ENCODE assay signal across 2 cellular contexts in the genomic region with DNA sequence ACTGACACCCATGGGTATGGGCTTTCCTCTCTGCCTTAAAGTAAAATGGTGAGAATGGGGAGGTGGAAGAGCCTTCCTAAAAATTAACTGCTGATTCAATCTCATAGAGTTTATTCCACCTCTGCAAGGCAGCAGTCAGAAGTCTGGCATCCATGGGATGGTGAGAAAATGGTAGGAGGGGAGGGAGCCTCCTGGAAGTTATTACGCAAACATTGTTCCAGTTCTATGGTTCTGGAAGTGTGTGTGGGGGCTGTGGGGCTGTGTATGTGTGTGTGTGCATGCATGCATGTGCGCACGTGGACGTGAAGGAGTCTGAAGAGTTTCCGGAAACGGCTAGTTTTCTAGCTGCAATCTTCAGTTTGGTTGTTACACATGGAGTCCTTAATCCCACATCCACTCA.
TF ChIP-seq lines count a peak whose summit lies in the region.

No MANE protein-coding gene starts in this region.

TF ChIP-seq in SK-N-SH, 30 proteins besides CTCF, POLR2A, EP300 and RAD21 (continued from another document):
- TF ChIP-seq, protein P1, sequence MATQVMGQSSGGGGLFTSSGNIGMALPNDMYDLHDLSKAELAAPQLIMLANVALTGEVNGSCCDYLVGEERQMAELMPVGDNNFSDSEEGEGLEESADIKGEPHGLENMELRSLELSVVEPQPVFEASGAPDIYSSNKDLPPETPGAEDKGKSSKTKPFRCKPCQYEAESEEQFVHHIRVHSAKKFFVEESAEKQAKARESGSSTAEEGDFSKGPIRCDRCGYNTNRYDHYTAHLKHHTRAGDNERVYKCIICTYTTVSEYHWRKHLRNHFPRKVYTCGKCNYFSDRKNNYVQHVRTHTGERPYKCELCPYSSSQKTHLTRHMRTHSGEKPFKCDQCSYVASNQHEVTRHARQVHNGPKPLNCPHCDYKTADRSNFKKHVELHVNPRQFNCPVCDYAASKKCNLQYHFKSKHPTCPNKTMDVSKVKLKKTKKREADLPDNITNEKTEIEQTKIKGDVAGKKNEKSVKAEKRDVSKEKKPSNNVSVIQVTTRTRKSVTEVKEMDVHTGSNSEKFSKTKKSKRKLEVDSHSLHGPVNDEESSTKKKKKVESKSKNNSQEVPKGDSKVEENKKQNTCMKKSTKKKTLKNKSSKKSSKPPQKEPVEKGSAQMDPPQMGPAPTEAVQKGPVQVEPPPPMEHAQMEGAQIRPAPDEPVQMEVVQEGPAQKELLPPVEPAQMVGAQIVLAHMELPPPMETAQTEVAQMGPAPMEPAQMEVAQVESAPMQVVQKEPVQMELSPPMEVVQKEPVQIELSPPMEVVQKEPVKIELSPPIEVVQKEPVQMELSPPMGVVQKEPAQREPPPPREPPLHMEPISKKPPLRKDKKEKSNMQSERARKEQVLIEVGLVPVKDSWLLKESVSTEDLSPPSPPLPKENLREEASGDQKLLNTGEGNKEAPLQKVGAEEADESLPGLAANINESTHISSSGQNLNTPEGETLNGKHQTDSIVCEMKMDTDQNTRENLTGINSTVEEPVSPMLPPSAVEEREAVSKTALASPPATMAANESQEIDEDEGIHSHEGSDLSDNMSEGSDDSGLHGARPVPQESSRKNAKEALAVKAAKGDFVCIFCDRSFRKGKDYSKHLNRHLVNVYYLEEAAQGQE (IDR thresholded peaks at IDR 0.05; ENCODE audit: low read depth, low read length): no peak
- no peak for TF ChIP-seq USF1 (IDR thresholded peaks at IDR 0.05; ENCODE audit: borderline replicate concordance, low read depth)
- no peak for TF ChIP-seq MXI1 (IDR thresholded peaks at IDR 0.05; ENCODE audit: low read depth, low read length)
- no peak for TF ChIP-seq TCF12 (IDR thresholded peaks at IDR 0.05)
- no peak for TF ChIP-seq SMC3 (IDR thresholded peaks at IDR 0.05; ENCODE audit: low read depth, low read length)
- TF ChIP-seq, protein P2, sequence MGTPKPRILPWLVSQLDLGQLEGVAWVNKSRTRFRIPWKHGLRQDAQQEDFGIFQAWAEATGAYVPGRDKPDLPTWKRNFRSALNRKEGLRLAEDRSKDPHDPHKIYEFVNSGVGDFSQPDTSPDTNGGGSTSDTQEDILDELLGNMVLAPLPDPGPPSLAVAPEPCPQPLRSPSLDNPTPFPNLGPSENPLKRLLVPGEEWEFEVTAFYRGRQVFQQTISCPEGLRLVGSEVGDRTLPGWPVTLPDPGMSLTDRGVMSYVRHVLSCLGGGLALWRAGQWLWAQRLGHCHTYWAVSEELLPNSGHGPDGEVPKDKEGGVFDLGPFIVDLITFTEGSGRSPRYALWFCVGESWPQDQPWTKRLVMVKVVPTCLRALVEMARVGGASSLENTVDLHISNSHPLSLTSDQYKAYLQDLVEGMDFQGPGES (IDR thresholded peaks at IDR 0.05; ENCODE audit: low read depth, low read length): no peak

TF ChIP-seq in SK-N-SH treated with all-trans-retinoic acid at 6 μM for 48 hours, 23 proteins besides CTCF, POLR2A, EP300 and RAD21 (continued from another document):
- TF ChIP-seq TSHZ2 (CRISPR knock-in tag; IDR thresholded peaks at IDR 0.05) (no peak), CSDC2 (CRISPR knock-in tag; IDR thresholded peaks at IDR 0.05) (no peak), PPARA (CRISPR knock-in tag; IDR thresholded peaks at IDR 0.05; ENCODE audit: borderline replicate concordance) (no peak), BACH2 (CRISPR knock-in tag; IDR thresholded peaks at IDR 0.05; ENCODE audit: borderline replicate concordance) (no peak), ISL1 (CRISPR knock-in tag; IDR thresholded peaks at IDR 0.05) (no peak), TOX (CRISPR knock-in tag; IDR thresholded peaks at IDR 0.05; ENCODE audit: borderline replicate concordance) (no peak), GLIS3 (CRISPR knock-in tag; IDR thresholded peaks at IDR 0.05) (no peak), ESRRG (CRISPR knock-in tag; IDR thresholded peaks at IDR 0.05) (no peak), ZNF565 (CRISPR knock-in tag; conservative IDR thresholded peaks at IDR 0.05; ENCODE audit: low read depth) (no peak), ARNTL (CRISPR knock-in tag; IDR thresholded peaks at IDR 0.05; ENCODE audit: borderline replicate concordance, low read depth) (no peak), POU6F1 (CRISPR knock-in tag; IDR thresholded peaks at IDR 0.05; ENCODE audit: borderline replicate concordance, low read depth) (no peak)
